12 cellular contexts compared by ENCODE assay signal in genomic region chr16:85002099-85002541, GRCh38. TPM values are rescaled to one million over a fixed set of nuclear protein-coding genes. Genes with fewer than 3 reads are reported as not detected.
DNase-seq lines count a peak whose midpoint lies in the region; ATAC-seq and TF ChIP-seq lines count a peak whose summit lies in the region.
"Had no signal": no experiment of that assay in that cellular context is flagged by ENCODE, and none has a peak within 500 bp of the region (broad histone marks: within the 10 kb centered on the region; RNA-seq: fewer than 3 reads in every experiment).

No MANE protein-coding gene starts in this region.

- no peak for ATAC-seq in CD4-positive, CD25-positive, alpha-beta regulatory T cell (ENCODE audit: low read depth in 2 of 2)
- ATAC-seq in activated CD8-positive, alpha-beta T cell treated with anti-CD3 and anti-CD28 coated beads for 36 hours: no peak
- ATAC-seq in gastrocnemius medialis: no peak

- no peak for TF ChIP-seq POLR2A in gastrocnemius medialis (IDR thresholded peaks at IDR 0.05)

- DNase-seq in CD4-positive, CD25-positive, alpha-beta regulatory T cell: no peak
- DNase-seq in activated CD8-positive, alpha-beta T cell treated with anti-CD3 and anti-CD28 coated beads for 36 hours: no peak
- DNase-seq in hepatic stellate cell (ENCODE audit: low spot score) (peak; percentile 74), gastrocnemius medialis (no peak), NCI-H1436 (lab: John Stamatoyannopoulos, UW) (no peak), Kasumi-1 (lab: John Stamatoyannopoulos, UW) (no peak), DMS114 treated with DMSO at 0.1 percent for 48 hours (lab: John Stamatoyannopoulos, UW; ENCODE audit: unreplicated experiment) (no peak)
- no peak for DNase-seq in stimulated activated naive CD4-positive, alpha-beta T cell (lab: John Stamatoyannopoulos, UW)
- DNase-seq: DMS79; effector memory CD4-positive, alpha-beta T cell; NCI-H2107 had no signal

- H3K4me3 ChIP-seq in CD4-positive, CD25-positive, alpha-beta regulatory T cell (ENCODE audit: low read depth, low read length): no peak overlapping the region
- peak overlapping the region in 3 of 4 donors; percentile 25 to 33 (median 32) for H3K4me3 ChIP-seq in gastrocnemius medialis
- H3K4me3 ChIP-seq: SJSA1 had no signal

- POLR2A ChIA-PET in activated CD8-positive, alpha-beta T cell treated with anti-CD3 and anti-CD28 coated beads for 36 hours (lab: Charles Lee): no interaction called here

- peaks cover 24 to 67% (median 42%) of the 10 kb centered on the region in 4 donors for H3K4me1 Mint-ChIP-seq in CD4-positive, CD25-positive, alpha-beta regulatory T cell
- peaks cover 48% of the 10 kb centered on the region for H3K4me1 Mint-ChIP-seq in activated CD8-positive, alpha-beta T cell treated with anti-CD3 and anti-CD28 coated beads for 36 hours (ENCODE audit: low read depth)

- peaks cover 20% of the 10 kb centered on the region for H3K4me1 ChIP-seq in CD4-positive, CD25-positive, alpha-beta regulatory T cell (ENCODE audit: control insufficient read depth, insufficient read depth, low read length, poor library complexity, severe bottlenecking)
- peaks cover 63 to 71% of the 10 kb centered on the region in 2 donors for H3K4me1 ChIP-seq in gastrocnemius medialis

- H3K27ac Mint-ChIP-seq in CD4-positive, CD25-positive, alpha-beta regulatory T cell: peak overlapping the region in 2 of 3 donors; percentile 85 to 87
- peak overlapping the region; percentile 47 for H3K27ac Mint-ChIP-seq in activated CD8-positive, alpha-beta T cell treated with anti-CD3 and anti-CD28 coated beads for 36 hours

- H3K27me3 Mint-ChIP-seq in CD4-positive, CD25-positive, alpha-beta regulatory T cell: no peaks in the 10 kb centered on the region
- H3K27me3 Mint-ChIP-seq in activated CD8-positive, alpha-beta T cell treated with anti-CD3 and anti-CD28 coated beads for 36 hours: no peaks in the 10 kb centered on the region

- H3K27me3 ChIP-seq in CD4-positive, CD25-positive, alpha-beta regulatory T cell (ENCODE audit: control insufficient read depth, insufficient read depth, low read length): no peaks in the 10 kb centered on the region
- no peaks in the 10 kb centered on the region for H3K27me3 ChIP-seq in gastrocnemius medialis
- H3K27me3 ChIP-seq: SJSA1 had no signal

- H3K9me3 Mint-ChIP-seq in CD4-positive, CD25-positive, alpha-beta regulatory T cell: no peaks in the 10 kb centered on the region
- H3K9me3 Mint-ChIP-seq in activated CD8-positive, alpha-beta T cell treated with anti-CD3 and anti-CD28 coated beads for 36 hours: no peaks in the 10 kb centered on the region

- peaks cover 11% of the 10 kb centered on the region for H3K36me3 Mint-ChIP-seq in CD4-positive, CD25-positive, alpha-beta regulatory T cell
- peaks cover 6% of the 10 kb centered on the region for H3K36me3 Mint-ChIP-seq in activated CD8-positive, alpha-beta T cell treated with anti-CD3 and anti-CD28 coated beads for 36 hours (ENCODE audit: low read depth)

- peak overlapping the region in 2 of 4 donors; percentile 34 to 52 for H3K4me3 Mint-ChIP-seq in CD4-positive, CD25-positive, alpha-beta regulatory T cell
- H3K4me3 Mint-ChIP-seq in activated CD8-positive, alpha-beta T cell treated with anti-CD3 and anti-CD28 coated beads for 36 hours: no peak overlapping the region

- in situ Hi-C loops in gastrocnemius medialis (cut with MboI; ENCODE audit: low sequenced_read_pairs in 4 of 4): no loop called here

- intact Hi-C loops in activated CD8-positive, alpha-beta T cell treated with anti-CD3 and anti-CD28 coated beads for 36 hours (cut with micrococcal nuclease): no loop called here
- intact Hi-C loops in gastrocnemius medialis (cut with DNase I; ENCODE audit: low total_unique reads): no loop called here

- H3K36me3 ChIP-seq in CD4-positive, CD25-positive, alpha-beta regulatory T cell (ENCODE audit: control insufficient read depth, insufficient read depth, low read length): peaks cover 12% of the 10 kb centered on the region
- no peaks in the 10 kb centered on the region for H3K36me3 ChIP-seq in gastrocnemius medialis

- no peak for TF ChIP-seq CTCF in activated CD8-positive, alpha-beta T cell treated with anti-CD3 and anti-CD28 coated beads for 36 hours (IDR thresholded peaks at IDR 0.05)
- TF ChIP-seq CTCF in gastrocnemius medialis (IDR thresholded peaks at IDR 0.05 in 4 of 5, conservative IDR thresholded peaks at IDR 0.05 in 1 of 5): no peak

- H3K27ac ChIP-seq in CD4-positive, CD25-positive, alpha-beta regulatory T cell (ENCODE audit: insufficient read depth, low read length, poor library complexity, severe bottlenecking): no peak overlapping the region
- peak overlapping the region; percentile 71 to 83 (median 78) for H3K27ac ChIP-seq in gastrocnemius medialis

- CTCF ChIA-PET in activated CD8-positive, alpha-beta T cell treated with anti-CD3 and anti-CD28 coated beads for 36 hours (lab: Charles Lee): interaction anchor here (1.5 kb wide), 2 partner anchors 9 to 31 kb away, joined by 3 to 5 read pairs; partner anchors contain the start of gene ZDHHC7

- no peaks in the 10 kb centered on the region for H3K9me3 ChIP-seq in CD4-positive, CD25-positive, alpha-beta regulatory T cell (ENCODE audit: control insufficient read depth in 2 of 2, low read length in 2 of 2)
- no peaks in the 10 kb centered on the region for H3K9me3 ChIP-seq in gastrocnemius medialis
- H3K9me3 ChIP-seq: SJSA1 had no signal

RNA-seq across cellular contexts. Expression of gene ZDHHC7, which starts 9.2 kb away (rescaled TPM):
- 42.6 TPM for total RNA-seq in CD4-positive, CD25-positive, alpha-beta regulatory T cell
- polyA plus RNA-seq in CD4-positive, CD25-positive, alpha-beta regulatory T cell: 10 to 100 TPM; 26.0 to 38.9 (median 37.1) TPM
- 10 to 100 TPM; 20.7 to 23.6 TPM for total RNA-seq in activated CD8-positive, alpha-beta T cell treated with anti-CD3 and anti-CD28 coated beads for 36 hours
- 10 to 100 TPM; 55.0 to 93.5 (median 68.4) TPM for total RNA-seq in gastrocnemius medialis

RNA-seq across cellular contexts. Expression of gene KIAA0513, which starts 25.5 kb away (rescaled TPM):
- total RNA-seq in CD4-positive, CD25-positive, alpha-beta regulatory T cell: 7.5 TPM
- 1 to 10 TPM; 1.5 to 3.9 (median 3.3) TPM for polyA plus RNA-seq in CD4-positive, CD25-positive, alpha-beta regulatory T cell
- 1 to 10 TPM; 3.9 to 5.3 TPM for total RNA-seq in activated CD8-positive, alpha-beta T cell treated with anti-CD3 and anti-CD28 coated beads for 36 hours
- 10 to 100 TPM in 3 of 4 donors, 1 to 10 TPM in 1; 8.2 to 22.4 (median 21.4) TPM for total RNA-seq in gastrocnemius medialis
